ENCODE assay signal across 9 cellular contexts in the genomic region with DNA sequence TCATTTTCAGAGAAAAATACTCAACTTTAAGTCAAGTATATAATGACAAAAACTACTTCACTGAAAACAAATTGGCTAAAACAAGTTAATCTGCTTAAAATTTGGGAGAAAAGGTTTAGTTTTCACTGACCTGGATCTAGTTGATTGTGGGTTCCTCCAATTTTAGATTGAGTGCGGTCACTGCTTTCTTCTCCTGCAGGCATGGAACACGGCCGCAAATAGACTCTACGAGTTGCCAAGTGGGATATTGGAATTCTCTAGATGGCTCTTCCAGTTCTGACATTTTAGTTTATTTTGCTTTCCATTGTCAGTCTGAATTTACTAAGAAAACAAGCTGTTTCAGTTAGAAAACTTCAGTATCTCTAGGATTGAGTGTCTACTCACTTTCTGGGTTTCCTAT. TPM values are rescaled to one million over a fixed set of nuclear protein-coding genes. Genes with fewer than 3 reads are reported as not detected.
"Had no signal": no experiment of that assay in that cellular context is flagged by ENCODE, and none has a peak within 500 bp of the region (broad histone marks: within the 10 kb centered on the region; RNA-seq: fewer than 3 reads in every experiment).

No MANE protein-coding gene starts in this region.

- DNase-seq: IMR-90, KBM-7 had no signal

- ATAC-seq: HepG2, K562 had no signal

- H3K27ac ChIP-seq: HL-60 had no signal

- FAIRE-seq: HepG2, HTR-8/SVneo, K562 had no signal

- H3K4me3 ChIP-seq: K562 had no signal

RNA-seq across cellular contexts. Expression of a gene that starts 12.3 kb away (rescaled TPM):
- total RNA-seq: HepG2, HT-29, HT1080, IMR-90, K562 had no signal
- polyA plus RNA-seq: HepG2, IgD-negative memory B cell, IMR-90, K562 had no signal

RNA-seq across cellular contexts. Expression of a gene that starts 29.3 kb away (rescaled TPM):
- total RNA-seq: HepG2, HT-29, HT1080, IMR-90, K562 had no signal
- polyA plus RNA-seq: HepG2, IgD-negative memory B cell, IMR-90, K562 had no signal

RNA-seq across cellular contexts. Expression of a gene that starts 48.0 kb away (rescaled TPM):
- total RNA-seq: HepG2, HT-29, HT1080, IMR-90, K562 had no signal
- polyA plus RNA-seq: HepG2, IgD-negative memory B cell, IMR-90, K562 had no signal
